In genomic region chr10:36489181-36489927, GRCh38 we compare ENCODE assay signal across 16 cellular contexts.
DNase-seq lines count a peak whose midpoint lies in the region; ATAC-seq, FAIRE-seq and TF ChIP-seq lines count a peak whose summit lies in the region.
"Had no signal": no experiment of that assay in that cellular context is flagged by ENCODE, and none has a peak within 500 bp of the region (broad histone marks: within the 10 kb centered on the region; RNA-seq: fewer than 3 reads in every experiment).

No MANE protein-coding gene starts in this region.

- H3K36me3 ChIP-seq in PC-3 (ENCODE audit: low read depth, low read length) (no peaks in the 10 kb centered on the region), keratinocyte (ENCODE audit: control insufficient read depth in 2 of 2, extremely low read depth in 1 of 2, insufficient read depth in 2 of 2, low read length in 2 of 2) (no peaks in the 10 kb centered on the region), smooth muscle cell (ENCODE audit: low read depth) (no peaks in the 10 kb centered on the region), H7 (replicated peaks; ENCODE audit: control insufficient read depth, insufficient read depth, low read length) (no peaks in the 10 kb centered on the region)
- H3K36me3 ChIP-seq: BLaER1 treated with 17β-estradiol and CSF1 and Interleukin-3, amounts not matched to agents 10 nM and 100 nM; cardiac muscle cell; uterus had no signal

- H3K9me1 ChIP-seq in keratinocyte (ENCODE audit: control insufficient read depth, extremely low read depth, insufficient read depth, low read length), result no peaks in the 10 kb centered on the region

- H3K27me3 ChIP-seq in PC-3 (ENCODE audit: low read length), result no peaks in the 10 kb centered on the region
- H3K27me3 ChIP-seq in keratinocyte (ENCODE audit: control insufficient read depth, extremely low read depth, insufficient read depth, low read length), result no peaks in the 10 kb centered on the region
- H3K27me3 ChIP-seq in smooth muscle cell (ENCODE audit: low read depth), result no peaks in the 10 kb centered on the region
- H3K27me3 ChIP-seq in H7 (ENCODE audit: control insufficient read depth, insufficient read depth, low read length), result no peaks in the 10 kb centered on the region
- H3K27me3 ChIP-seq: BLaER1 treated with 17β-estradiol and CSF1 and Interleukin-3, amounts not matched to agents 10 nM and 100 nM; cardiac muscle cell; uterus had no signal

- no peak for DNase-seq in PC-3
- no peak for DNase-seq in coronary artery (ENCODE audit: low spot score)
- no peak for DNase-seq in keratinocyte (ENCODE audit: low read depth, low spot score)
- no peak for DNase-seq in smooth muscle cell (lab: John Stamatoyannopoulos, UW; ENCODE audit: unreplicated experiment)
- no peak for DNase-seq in H7
- DNase-seq in A172 (ENCODE audit: low spot score), result no peak
- no peak for DNase-seq in mucosa of gallbladder (ENCODE audit: low spot score)
- DNase-seq in stimulated activated CD4-positive, alpha-beta T cell treated with anti-CD3 and anti-CD28 coated beads, Interleukin-4, amount 100 ng/mL, for 24 hours, result no peak
- DNase-seq: activated effector memory CD4-positive, alpha-beta T cell treated with anti-CD3 and anti-CD28 coated beads, Interleukin-2, amount 50 U/mL, for 16 hours; DMS79; NCI-H2107; NK-92 treated with Interleukin-12 subunit alpha and Interleukin-12 subunit beta, amount 100 ng/mL, for 24 hours; uterus had no signal

- no peaks in the 10 kb centered on the region for H3K9me2 ChIP-seq in PC-3 (replicated peaks; ENCODE audit: low read length)

- no peaks in the 10 kb centered on the region for H4K20me1 ChIP-seq in PC-3 (ENCODE audit: low read length)
- H4K20me1 ChIP-seq in keratinocyte (ENCODE audit: control insufficient read depth, extremely low read depth, insufficient read depth, low read length), result no peaks in the 10 kb centered on the region
- H4K20me1 ChIP-seq in smooth muscle cell (ENCODE audit: low read depth), result no peaks in the 10 kb centered on the region
- H4K20me1 ChIP-seq: BLaER1 treated with 17β-estradiol and CSF1 and Interleukin-3, amounts not matched to agents 10 nM and 100 nM had no signal

- H3K27ac ChIP-seq in PC-3 (ENCODE audit: low read length) (peak overlapping the region; percentile 83), coronary artery (peak overlapping the region; percentile 29 to 83), keratinocyte (ENCODE audit: control insufficient read depth, insufficient read depth, low read length) (no peak overlapping the region), smooth muscle cell (ENCODE audit: low read depth) (peak overlapping the region; percentile 46)
- H3K27ac ChIP-seq: BLaER1 treated with 17β-estradiol and CSF1 and Interleukin-3, amounts not matched to agents 10 nM and 100 nM; cardiac muscle cell; parathyroid adenoma; uterus had no signal

- BruUV-seq in PC-3 (replicated peaks; lab: Mats Ljungman, UMichigan), result no TSS peak

- peaks cover 22% of the 10 kb centered on the region for H3F3A ChIP-seq in PC-3 (ENCODE audit: low read length, unreplicated experiment)
- H3F3A ChIP-seq in smooth muscle cell (ENCODE audit: low read depth), result peaks cover 4% of the 10 kb centered on the region

- CTCF ChIA-PET in PC-3 (lab: Charles Lee), result interaction anchor here (0.5 to 1.5 kb wide), 5 partner anchors 34 to 856 kb away, joined by 4 to 13 read pairs (median 6); no protein-coding TSS in a partner anchor

- H2AFZ ChIP-seq in PC-3 (ENCODE audit: low read length) (peak overlapping the region; percentile 18), keratinocyte (ENCODE audit: control insufficient read depth, low read length) (peak overlapping the region; percentile 45), smooth muscle cell (ENCODE audit: low read depth) (no peak overlapping the region)
- H2AFZ ChIP-seq: parathyroid adenoma had no signal

- FAIRE-seq in keratinocyte (lab: Jason Lieb, UNC), result no peak

- H3K4me2 ChIP-seq in PC-3 (ENCODE audit: low read length), result peak overlapping the region; percentile 15
- H3K4me2 ChIP-seq in keratinocyte (ENCODE audit: control insufficient read depth, extremely low read depth, insufficient read depth, low read depth, low read length), result no peak overlapping the region
- no peak overlapping the region for H3K4me2 ChIP-seq in smooth muscle cell
- H3K4me2 ChIP-seq: BLaER1 treated with 17β-estradiol and CSF1 and Interleukin-3, amounts not matched to agents 10 nM and 100 nM had no signal

- H3K4me3 ChIP-seq in PC-3 (ENCODE audit: low read length), result no peak overlapping the region
- no peak overlapping the region for H3K4me3 ChIP-seq in coronary artery
- H3K4me3 ChIP-seq in keratinocyte (ENCODE audit: control insufficient read depth in 2 of 3, extremely low read depth in 1 of 3, insufficient read depth in 2 of 3, low read depth in 1 of 3, low read length in 3 of 3), result no peak overlapping the region
- H3K4me3 ChIP-seq in smooth muscle cell, result no peak overlapping the region
- H3K4me3 ChIP-seq in H7 (ENCODE audit: insufficient read depth, low read depth, low read length), result no peak overlapping the region
- H3K4me3 ChIP-seq: BLaER1 treated with 17β-estradiol and CSF1 and Interleukin-3, amounts not matched to agents 10 nM and 100 nM; cardiac muscle cell; uterus had no signal

- H3K9ac ChIP-seq in PC-3 (ENCODE audit: low read length) (peak overlapping the region; percentile 79), keratinocyte (ENCODE audit: control insufficient read depth, extremely low read depth, insufficient read depth, low read length) (no peak overlapping the region), smooth muscle cell (ENCODE audit: low read depth) (no peak overlapping the region)
- H3K9ac ChIP-seq: BLaER1 treated with 17β-estradiol and CSF1 and Interleukin-3, amounts not matched to agents 10 nM and 100 nM; parathyroid adenoma had no signal

- no peaks in the 10 kb centered on the region for H3K79me2 ChIP-seq in PC-3 (ENCODE audit: low read length)
- H3K79me2 ChIP-seq in keratinocyte (ENCODE audit: control insufficient read depth, insufficient read depth, low read length), result no peaks in the 10 kb centered on the region
- no peaks in the 10 kb centered on the region for H3K79me2 ChIP-seq in smooth muscle cell (ENCODE audit: low read depth)
- H3K79me2 ChIP-seq: parathyroid adenoma had no signal

- 97% methylated on average over 9 of the region's 9 CpGs for WGBS in smooth muscle cell (ENCODE audit: low lambda C conversion rate)

- H3K4me1 ChIP-seq in PC-3 (ENCODE audit: insufficient read depth, low read length), result peaks cover 52% of the 10 kb centered on the region
- peaks cover 31% of the 10 kb centered on the region for H3K4me1 ChIP-seq in keratinocyte (ENCODE audit: control insufficient read depth, extremely low read depth, insufficient read depth, low read length)
- H3K4me1 ChIP-seq in smooth muscle cell (ENCODE audit: low read depth), result peaks cover 3% of the 10 kb centered on the region
- H3K4me1 ChIP-seq: BLaER1 treated with 17β-estradiol and CSF1 and Interleukin-3, amounts not matched to agents 10 nM and 100 nM; parathyroid adenoma; uterus had no signal

- H3K9me3 ChIP-seq in PC-3 (ENCODE audit: low read length), result no peaks in the 10 kb centered on the region
- H3K9me3 ChIP-seq in keratinocyte (ENCODE audit: control insufficient read depth, low read depth, low read length), result no peaks in the 10 kb centered on the region
- no peaks in the 10 kb centered on the region for H3K9me3 ChIP-seq in smooth muscle cell (replicated peaks; ENCODE audit: low read depth)
- H3K9me3 ChIP-seq: BLaER1 treated with 17β-estradiol and CSF1 and Interleukin-3, amounts not matched to agents 10 nM and 100 nM; uterus had no signal

- dilution Hi-C loops in keratinocyte (cut with MboI; ENCODE audit: extremely low pct_ligation_motif_present, low sequenced_read_pairs), result no loop called here

- TF ChIP-seq CTCF in PC-3 (conservative IDR thresholded peaks at IDR 0.05; ENCODE audit: low read depth, low read length) (no peak), coronary artery (IDR thresholded peaks at IDR 0.05) (no peak), keratinocyte (optimal IDR thresholded peaks at IDR 0.05 in 1 of 3, IDR thresholded peaks at IDR 0.05 in 1 of 3, conservative IDR thresholded peaks at IDR 0.05 in 1 of 3; ENCODE audit: extremely low read depth in 1 of 3, insufficient read depth in 2 of 3, low read length in 3 of 3) (no peak), smooth muscle cell (IDR thresholded peaks at IDR 0.05; ENCODE audit: borderline replicate concordance, insufficient read depth, poor library complexity, severe bottlenecking) (no peak)

- intact Hi-C loops in PC-3 (cut with micrococcal nuclease), result no loop called here

- ATAC-seq in PC-3, result no peak

- POLR2A ChIA-PET in PC-3 (lab: Charles Lee; ENCODE audit: unreplicated experiment), result interaction anchor here (1.0 kb wide), 1 partner anchor 852 kb away, joined by 8 read pairs; no protein-coding TSS in a partner anchor
